9 cellular contexts compared by ENCODE assay signal in the genomic region with DNA sequence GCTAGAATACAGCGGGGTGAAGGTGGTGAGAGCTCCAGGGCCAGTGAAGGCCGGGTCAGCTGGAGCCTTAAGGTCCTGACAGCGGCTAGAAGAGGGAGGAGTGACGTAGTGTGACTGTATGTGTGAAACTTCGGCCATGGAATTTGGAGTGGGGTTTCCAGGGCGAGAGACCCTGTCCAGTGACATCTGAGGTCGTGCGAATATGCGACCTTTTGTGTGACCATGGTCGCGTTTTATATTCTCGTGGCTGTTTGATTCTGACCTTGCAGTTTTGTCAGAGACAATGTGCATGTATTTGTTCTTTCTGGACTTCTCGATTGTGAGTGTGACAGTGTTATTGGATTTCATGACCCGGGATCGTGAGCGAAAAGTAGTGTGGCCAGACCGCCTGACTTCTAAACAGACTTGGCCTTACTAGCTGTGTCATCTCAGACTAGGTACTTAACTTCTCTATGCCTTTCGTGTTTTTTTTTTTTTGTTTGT. TPM values are rescaled to one million over a fixed set of nuclear protein-coding genes. Genes with fewer than 3 reads are reported as not detected.
DNase-seq lines count a peak whose midpoint lies in the region; ATAC-seq, FAIRE-seq and TF ChIP-seq lines count a peak whose summit lies in the region.
"Had no signal": no experiment of that assay in that cellular context is flagged by ENCODE, and none has a peak within 500 bp of the region (broad histone marks: within the 10 kb centered on the region; RNA-seq: fewer than 3 reads in every experiment).

No MANE protein-coding gene starts in this region.

- H3K27me3 ChIP-seq in SK-N-SH (ENCODE audit: insufficient read depth) (no peaks in the 10 kb centered on the region), keratinocyte (ENCODE audit: control insufficient read depth, extremely low read depth, insufficient read depth, low read length) (no peaks in the 10 kb centered on the region), stomach (no peaks in the 10 kb centered on the region)

- H3K4me2 ChIP-seq in SK-N-SH (peak overlapping the region; percentile 82), keratinocyte (ENCODE audit: control insufficient read depth, extremely low read depth, insufficient read depth, low read depth, low read length) (peak overlapping the region; percentile 78)

- FAIRE-seq in keratinocyte (lab: Jason Lieb, UNC), result no peak

- no peak for ATAC-seq in SK-N-SH treated with all-trans-retinoic acid at 6 μM for 48 hours
- ATAC-seq in HG03354 (IDR thresholded peaks at IDR 0.05; ENCODE audit: poor library complexity, severe bottlenecking, unreplicated experiment), result no peak
- no peak for ATAC-seq in HG03097 (IDR thresholded peaks at IDR 0.05; ENCODE audit: low FRiP score, unreplicated experiment)
- ATAC-seq in GM21515 (IDR thresholded peaks at IDR 0.05; ENCODE audit: unreplicated experiment), result no peak

- CTCF ChIA-PET in SK-N-SH (lab: Yijun Ruan, JAX), result interaction anchor here (1.4 to 2.2 kb wide), 3 partner anchors 14 to 96 kb away, joined by 3 to 7 read pairs (median 5); no protein-coding TSS in a partner anchor

- TF ChIP-seq RAD21 in SK-N-SH (IDR thresholded peaks at IDR 0.05; ENCODE audit: low read length), result no peak

- POLR2A ChIA-PET in SK-N-SH (lab: Yijun Ruan, JAX), result interaction anchor here (1.0 to 2.0 kb wide), 4 partner anchors 39 to 670 kb away, joined by 3 to 15 read pairs (median 6); partner anchors contain the start of genes ZNF527, ZNF573 and ZNF793

- TF ChIP-seq EP300 in SK-N-SH (IDR thresholded peaks at IDR 0.05; ENCODE audit: borderline replicate concordance in 1 of 2, low read depth in 1 of 2, low read length in 1 of 2) (no peak), stomach (IDR thresholded peaks at IDR 0.05) (no peak)

- peaks cover 10% of the 10 kb centered on the region for H3F3A ChIP-seq in SK-N-SH (replicated peaks; ENCODE audit: insufficient read depth)

- H3K27ac Mint-ChIP-seq in activated naive CD8-positive, alpha-beta T cell treated with anti-CD3 and anti-CD28 coated beads for 36 hours, result peak overlapping the region; percentile 96

- peak overlapping the region; percentile 98 for H3K4me3 Mint-ChIP-seq in activated naive CD8-positive, alpha-beta T cell treated with anti-CD3 and anti-CD28 coated beads for 36 hours

- peaks cover 22% of the 10 kb centered on the region for H3K9me3 Mint-ChIP-seq in activated naive CD8-positive, alpha-beta T cell treated with anti-CD3 and anti-CD28 coated beads for 36 hours

- WGBS in SK-N-SH (ENCODE audit: low lambda C conversion rate), result 36% methylated on average over 18 of the region's 18 CpGs
- WGBS in stomach, 5 donors, result 35 to 45% (median 40%) methylated on average over 18 of the region's 18 CpGs

- H3K9ac ChIP-seq in SK-N-SH (peak overlapping the region; percentile 79; the same call in 1 of the 2 replicates), keratinocyte (ENCODE audit: control insufficient read depth, extremely low read depth, insufficient read depth, low read length) (no peak overlapping the region)

- no peaks in the 10 kb centered on the region for H3K27me3 Mint-ChIP-seq in activated naive CD8-positive, alpha-beta T cell treated with anti-CD3 and anti-CD28 coated beads for 36 hours

- H3K27ac ChIP-seq in SK-N-SH (ENCODE audit: low read depth in 2 of 2, low read length in 1 of 2) (peak overlapping the region; percentile 78 to 97; a peak in 3 of 4 replicates), keratinocyte (ENCODE audit: control insufficient read depth, insufficient read depth, low read length) (no peak overlapping the region), stomach (peak overlapping the region; percentile 46 to 90 (median 86))

- no peak for DNase-seq in SK-N-SH
- DNase-seq in activated naive CD8-positive, alpha-beta T cell treated with anti-CD3 and anti-CD28 coated beads for 36 hours, result no peak
- no peak for DNase-seq in keratinocyte (ENCODE audit: low read depth, low spot score)
- DNase-seq in stomach, result no peak

- H3K4me1 ChIP-seq in SK-N-SH (ENCODE audit: control insufficient read depth in 1 of 2, insufficient read depth in 2 of 2, low read depth in 1 of 2, low read length in 1 of 2) (peaks cover 0 to 9% of the 10 kb centered on the region in 2 experiments; a peak in 2 of 4 replicates), keratinocyte (ENCODE audit: control insufficient read depth, extremely low read depth, insufficient read depth, low read length) (peaks cover 6% of the 10 kb centered on the region), stomach (peaks cover 4 to 37% (median 30%) of the 10 kb centered on the region in 4 donors)
- H3K4me1 ChIP-seq: Caco-2 had no signal

- H2AFZ ChIP-seq in SK-N-SH (ENCODE audit: low read depth) (peak overlapping the region; percentile 89), keratinocyte (ENCODE audit: control insufficient read depth, low read length) (peak overlapping the region; percentile 74)

- no peak for TF ChIP-seq CTCF in SK-N-SH (IDR thresholded peaks at IDR 0.05)
- TF ChIP-seq CTCF in keratinocyte (optimal IDR thresholded peaks at IDR 0.05 in 1 of 3, IDR thresholded peaks at IDR 0.05 in 1 of 3, conservative IDR thresholded peaks at IDR 0.05 in 1 of 3; ENCODE audit: extremely low read depth in 1 of 3, insufficient read depth in 2 of 3, low read length in 3 of 3), result no peak
- TF ChIP-seq CTCF in stomach (IDR thresholded peaks at IDR 0.05), result no peak

- intact Hi-C loops in stomach (cut with DNase I; ENCODE audit: low total_unique reads), result loop anchor here (10.0 kb wide), 1 partner anchor 93 kb away; the partner anchor contains the start of gene ZNF527

- H3K9me2 ChIP-seq in SK-N-SH, result no peaks in the 10 kb centered on the region

- H3K9me3 ChIP-seq in SK-N-SH (no peaks in the 10 kb centered on the region), keratinocyte (ENCODE audit: control insufficient read depth, low read depth, low read length) (no peaks in the 10 kb centered on the region), stomach (peaks cover 0 to 27% (median 10%) of the 10 kb centered on the region in 4 donors)

- peak overlapping the region; percentile 91 for H3K4me3 ChIP-seq in SK-N-SH (ENCODE audit: low read depth in 2 of 2, low read length in 1 of 2)
- H3K4me3 ChIP-seq in keratinocyte (ENCODE audit: control insufficient read depth in 2 of 3, extremely low read depth in 1 of 3, insufficient read depth in 2 of 3, low read depth in 1 of 3, low read length in 3 of 3), result peak overlapping the region; percentile 40 to 88 (median 54)
- H3K4me3 ChIP-seq in stomach, result peak overlapping the region; percentile 68 to 98 (median 89)

- H3K79me2 ChIP-seq in SK-N-SH (ENCODE audit: insufficient read depth) (peaks cover 30% of the 10 kb centered on the region), keratinocyte (ENCODE audit: control insufficient read depth, insufficient read depth, low read length) (peaks cover 5% of the 10 kb centered on the region)

- H3K9me1 ChIP-seq in keratinocyte (ENCODE audit: control insufficient read depth, extremely low read depth, insufficient read depth, low read length), result no peaks in the 10 kb centered on the region

- H3K36me3 ChIP-seq in SK-N-SH (replicated peaks in 1 of 2; ENCODE audit: control insufficient read depth in 1 of 2, insufficient read depth in 2 of 2, low read length in 1 of 2) (peaks cover 23 to 43% of the 10 kb centered on the region in 2 experiments), keratinocyte (ENCODE audit: control insufficient read depth in 2 of 2, extremely low read depth in 1 of 2, insufficient read depth in 2 of 2, low read length in 2 of 2) (peaks cover 0 to 4% of the 10 kb centered on the region in 2 experiments), stomach (peaks cover 3 to 39% (median 37%) of the 10 kb centered on the region in 4 donors)

- H4K20me1 ChIP-seq in SK-N-SH (ENCODE audit: insufficient read depth) (no peaks in the 10 kb centered on the region), keratinocyte (ENCODE audit: control insufficient read depth, extremely low read depth, insufficient read depth, low read length) (no peaks in the 10 kb centered on the region)

- no peak for TF ChIP-seq POLR2A in stomach (IDR thresholded peaks at IDR 0.05)

- peaks cover 43% of the 10 kb centered on the region for H3K36me3 Mint-ChIP-seq in activated naive CD8-positive, alpha-beta T cell treated with anti-CD3 and anti-CD28 coated beads for 36 hours

- peaks cover 18% of the 10 kb centered on the region for H3K4me1 Mint-ChIP-seq in activated naive CD8-positive, alpha-beta T cell treated with anti-CD3 and anti-CD28 coated beads for 36 hours

- dilution Hi-C loops in keratinocyte (cut with MboI; ENCODE audit: extremely low pct_ligation_motif_present, low sequenced_read_pairs), result no loop called here

RNA-seq across cellular contexts. Expression of gene ZNF569, which starts 0.4 kb away (rescaled TPM):
- polyA plus RNA-seq in SK-N-SH (2012; rRNA removed) (2.0 and 2.5 TPM in 2 replicates), keratinocyte (2.1 to 2.9 TPM (median 2.1 TPM) in 3 replicates), stomach (1 to 10 TPM; 1.7 to 2.6 (median 2.1) TPM)
- 2.8 and 3.3 TPM in 2 replicates for polyA plus RNA-seq in SK-N-SH (2012; cell fraction: cytosol; rRNA removed)
- polyA plus RNA-seq in SK-N-SH (2012; cell fraction: nucleus; rRNA removed), result 2.5 and 3.8 TPM in 2 replicates
- 1 to 10 TPM; 6.9 to 7.0 TPM for total RNA-seq in activated naive CD8-positive, alpha-beta T cell treated with anti-CD3 and anti-CD28 coated beads for 36 hours
- polyA plus RNA-seq in keratinocyte (2011; ENCODE audit: low read depth), result 2.4 TPM
- polyA plus RNA-seq in keratinocyte (2011; cell fraction: cytosol; rRNA removed), result 1.7 and 2.9 TPM in 2 replicates
- 4.0 and 4.4 TPM in 2 replicates for polyA plus RNA-seq in keratinocyte (2011; cell fraction: nucleus; rRNA removed)
- polyA plus RNA-seq in keratinocyte (2012; ENCODE audit: low replicate concordance), result 1.5 and 2.2 TPM in 2 replicates
- polyA minus RNA-seq in keratinocyte, result 2.7 to 5.7 TPM (median 3.0 TPM) in 3 replicates
- 2.5 TPM for polyA minus RNA-seq in keratinocyte (2011; cell fraction: cytosol; rRNA and poly(A)+ RNA removed)
- 5.7 and 6.3 TPM in 2 replicates for polyA minus RNA-seq in keratinocyte (2011; cell fraction: nucleus; rRNA and poly(A)+ RNA removed)
- total RNA-seq in stomach, result 10 to 100 TPM in 1 of 5 donors, 1 to 10 TPM in 2, not detected in 2; 2.0 to 25.4 (median 7.2) TPM
- total RNA-seq: Caco-2 had no signal

RNA-seq across cellular contexts. Expression of gene ZNF570, which starts 1.5 kb away (rescaled TPM):
- polyA plus RNA-seq in SK-N-SH (2012; rRNA removed), result 1.5 and 2.3 TPM in 2 replicates
- polyA plus RNA-seq in SK-N-SH (2012; cell fraction: cytosol; rRNA removed), result 2.3 and 2.6 TPM in 2 replicates
- polyA plus RNA-seq in SK-N-SH (2012; cell fraction: nucleus; rRNA removed), result 3.3 and 3.6 TPM in 2 replicates
- total RNA-seq in activated naive CD8-positive, alpha-beta T cell treated with anti-CD3 and anti-CD28 coated beads for 36 hours, result 1 to 10 TPM; 4.2 to 4.8 TPM
- 1.6 to 2.9 TPM (median 1.9 TPM) in 3 replicates for polyA plus RNA-seq in keratinocyte
- 5.7 TPM for polyA plus RNA-seq in keratinocyte (2011; ENCODE audit: low read depth)
- polyA plus RNA-seq in keratinocyte (2011; cell fraction: cytosol; rRNA removed), result 1.2 and 2.1 TPM in 2 replicates
- polyA plus RNA-seq in keratinocyte (2011; cell fraction: nucleus; rRNA removed), result 2.6 and 5.2 TPM in 2 replicates
- polyA plus RNA-seq in keratinocyte (2012; ENCODE audit: low replicate concordance), result 1.8 TPM in 2 replicates
- 1.1 to 6.2 TPM (median 4.5 TPM) in 3 replicates for polyA minus RNA-seq in keratinocyte
- 2.1 TPM for polyA minus RNA-seq in keratinocyte (2011; cell fraction: cytosol; rRNA and poly(A)+ RNA removed)
- 2.4 and 5.4 TPM in 2 replicates for polyA minus RNA-seq in keratinocyte (2011; cell fraction: nucleus; rRNA and poly(A)+ RNA removed)
- 10 to 100 TPM in 2 of 5 donors, 1 to 10 TPM in 3; 3.8 to 17.1 (median 8.8) TPM for total RNA-seq in stomach
- 1 to 10 TPM; 1.4 to 2.4 (median 1.6) TPM for polyA plus RNA-seq in stomach
- total RNA-seq: Caco-2 had no signal

RNA-seq across cellular contexts. Expression of gene ZNF793, which starts 39.1 kb away (rescaled TPM):
- polyA plus RNA-seq in SK-N-SH (2012; rRNA removed), result 2.3 and 4.1 TPM in 2 replicates
- polyA plus RNA-seq in SK-N-SH (2012; cell fraction: cytosol; rRNA removed), result 2.5 and 2.6 TPM in 2 replicates
- 8.0 and 12.6 TPM in 2 replicates for polyA plus RNA-seq in SK-N-SH (2012; cell fraction: nucleus; rRNA removed)
- total RNA-seq in activated naive CD8-positive, alpha-beta T cell treated with anti-CD3 and anti-CD28 coated beads for 36 hours, result 1 to 10 TPM; 3.9 to 4.8 TPM
- polyA plus RNA-seq in keratinocyte, result 4.3 to 6.8 TPM (median 6.1 TPM) in 3 replicates
- polyA plus RNA-seq in keratinocyte (2011; ENCODE audit: low read depth), result 2.1 TPM
- polyA plus RNA-seq in keratinocyte (2011; cell fraction: cytosol; rRNA removed), result 3.3 and 3.9 TPM in 2 replicates
- 14.4 and 16.1 TPM in 2 replicates for polyA plus RNA-seq in keratinocyte (2011; cell fraction: nucleus; rRNA removed)
- 2.9 and 3.9 TPM in 2 replicates for polyA plus RNA-seq in keratinocyte (2012; ENCODE audit: low replicate concordance)
- 1.2 to 7.7 TPM (median 7.3 TPM) in 3 replicates for polyA minus RNA-seq in keratinocyte
- polyA minus RNA-seq in keratinocyte (2011; cell fraction: cytosol; rRNA and poly(A)+ RNA removed), result 3.6 TPM
- 4.3 and 13.6 TPM in 2 replicates for polyA minus RNA-seq in keratinocyte (2011; cell fraction: nucleus; rRNA and poly(A)+ RNA removed)
- total RNA-seq in stomach, result 10 to 100 TPM in 3 of 5 donors, 1 to 10 TPM in 1, under 1 TPM in 1; 0.29 to 46.4 (median 13.4) TPM
- 1 to 10 TPM in 2 of 3 donors, under 1 TPM in 1; 0.81 to 3.0 (median 1.8) TPM for polyA plus RNA-seq in stomach
- total RNA-seq: Caco-2 had no signal
